Comparison of ENCODE assay signal across 14 cellular contexts in the genomic region with DNA sequence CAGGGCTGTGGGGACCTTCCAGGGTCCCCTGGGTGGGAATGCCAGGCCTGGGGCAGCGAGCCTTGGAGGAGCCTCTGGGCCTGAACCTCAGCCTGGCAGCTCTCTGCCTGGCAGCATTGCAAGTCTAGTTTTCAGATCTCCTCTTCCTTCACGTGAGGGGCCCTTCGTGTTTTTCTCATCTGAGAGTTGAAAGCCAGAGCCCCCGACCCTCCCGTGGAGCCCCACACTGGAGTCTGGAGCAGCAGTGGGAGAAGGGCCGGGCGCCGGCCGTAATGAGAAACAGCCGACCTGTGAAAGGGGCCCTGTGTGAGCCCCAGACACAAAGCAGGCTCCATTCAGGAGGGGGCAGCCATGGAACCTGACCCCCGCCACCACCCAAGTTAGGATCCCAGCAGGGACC. TPM values are rescaled to one million over a fixed set of nuclear protein-coding genes. Genes with fewer than 3 reads are reported as not detected.
DNase-seq lines count a peak whose midpoint lies in the region; ATAC-seq and TF ChIP-seq lines count a peak whose summit lies in the region.
"Had no signal": no experiment of that assay in that cellular context is flagged by ENCODE, and none has a peak within 500 bp of the region (broad histone marks: within the 10 kb centered on the region; RNA-seq: fewer than 3 reads in every experiment).

No MANE protein-coding gene starts in this region.

- no peaks in the 10 kb centered on the region for H3K27me3 Mint-ChIP-seq in activated CD8-positive, alpha-beta memory T cell treated with anti-CD3 and anti-CD28 coated beads, Interleukin-2, amount 10 ng/mL, durations not matched to agents 7 days and 5 days
- H3K27me3 Mint-ChIP-seq: CD8-positive, alpha-beta memory T cell had no signal

- H3K4me3 ChIP-seq in AG09309 (ENCODE audit: control insufficient read depth, low read depth, low read length) (peak overlapping the region; percentile 91), fibroblast of villous mesenchyme (ENCODE audit: low read depth, low read length) (peak overlapping the region; percentile 85), gastrocnemius medialis (peak overlapping the region in 3 of 4 donors; percentile 14 to 36 (median 17))

- DNase-seq in AG09309 (ENCODE audit: low read depth) (no peak), RWPE1 (ENCODE audit: low spot score) (no peak), fibroblast of villous mesenchyme (ENCODE audit: low read depth) (peak; percentile 14), gastrocnemius medialis (no peak), UCSD-AML1 (lab: John Stamatoyannopoulos, UW; ENCODE audit: unreplicated experiment) (no peak)
- no peak for DNase-seq in activated CD8-positive, alpha-beta memory T cell treated with anti-CD3 and anti-CD28 coated beads, Interleukin-2, amount 10 ng/mL, durations not matched to agents 7 days and 5 days
- DNase-seq: activated CD8-positive, alpha-beta memory T cell treated with anti-CD3 and anti-CD28 coated beads, Interleukin-2, amount 50 U/mL, for 48 hours; CD8-positive, alpha-beta memory T cell; NCI-H2029 treated with DMSO at 0.1 percent for 48 hours had no signal

- CTCF ChIA-PET in RWPE1 (lab: Yijun Ruan, JAX) = no interaction called here
- CTCF ChIA-PET in activated CD8-positive, alpha-beta memory T cell treated with anti-CD3 and anti-CD28 coated beads, Interleukin-2, amount 10 ng/mL, durations not matched to agents 7 days and 5 days (lab: Charles Lee) = no interaction called here

- H3K27ac ChIP-seq in RWPE1 (peak overlapping the region; percentile 14), gastrocnemius medialis (peak overlapping the region; percentile 56 to 67 (median 65))
- H3K27ac ChIP-seq: KMS-11 had no signal

- peaks cover 2% of the 10 kb centered on the region for H3K9me3 Mint-ChIP-seq in activated CD8-positive, alpha-beta memory T cell treated with anti-CD3 and anti-CD28 coated beads, Interleukin-2, amount 10 ng/mL, durations not matched to agents 7 days and 5 days (ENCODE audit: low read depth)
- H3K9me3 Mint-ChIP-seq: CD8-positive, alpha-beta memory T cell had no signal

- TF ChIP-seq CTCF in AG09309 (IDR thresholded peaks at IDR 0.05; ENCODE audit: control insufficient read depth, insufficient read depth, low read depth, low read length, missing control alignments) (no peak), RWPE1 (conservative IDR thresholded peaks at IDR 0.05; ENCODE audit: low read depth) (no peak), fibroblast of villous mesenchyme (IDR thresholded peaks at IDR 0.05; ENCODE audit: insufficient read depth, low read depth, low read length) (no peak), gastrocnemius medialis (IDR thresholded peaks at IDR 0.05 in 4 of 5, conservative IDR thresholded peaks at IDR 0.05 in 1 of 5) (no peak)

- in situ Hi-C loops in gastrocnemius medialis (cut with MboI; ENCODE audit: low sequenced_read_pairs in 4 of 4) = no loop called here

- H3K9me3 ChIP-seq in gastrocnemius medialis = no peaks in the 10 kb centered on the region

- H3K4me1 ChIP-seq in gastrocnemius medialis = peaks cover 4 to 5% of the 10 kb centered on the region in 2 donors

- H3K36me3 ChIP-seq in gastrocnemius medialis = peaks cover 0 to 45% of the 10 kb centered on the region in 2 donors

- H3K4me3 Mint-ChIP-seq in activated CD8-positive, alpha-beta memory T cell treated with anti-CD3 and anti-CD28 coated beads, Interleukin-2, amount 10 ng/mL, durations not matched to agents 7 days and 5 days = no peak overlapping the region
- H3K4me3 Mint-ChIP-seq: CD8-positive, alpha-beta memory T cell had no signal

- peaks cover 37% of the 10 kb centered on the region for H3K36me3 Mint-ChIP-seq in activated CD8-positive, alpha-beta memory T cell treated with anti-CD3 and anti-CD28 coated beads, Interleukin-2, amount 10 ng/mL, durations not matched to agents 7 days and 5 days

- intact Hi-C loops in gastrocnemius medialis (cut with DNase I; ENCODE audit: low total_unique reads) = no loop called here

- no peak for TF ChIP-seq POLR2A in gastrocnemius medialis (IDR thresholded peaks at IDR 0.05)

- no peak overlapping the region for H3K27ac Mint-ChIP-seq in activated CD8-positive, alpha-beta memory T cell treated with anti-CD3 and anti-CD28 coated beads, Interleukin-2, amount 10 ng/mL, durations not matched to agents 7 days and 5 days

- peaks cover 58% of the 10 kb centered on the region for H3K4me1 Mint-ChIP-seq in activated CD8-positive, alpha-beta memory T cell treated with anti-CD3 and anti-CD28 coated beads, Interleukin-2, amount 10 ng/mL, durations not matched to agents 7 days and 5 days

- ATAC-seq in gastrocnemius medialis = no peak
- no peak for ATAC-seq in GM18520 (IDR thresholded peaks at IDR 0.05; ENCODE audit: unreplicated experiment)
- no peak for ATAC-seq in activated CD8-positive, alpha-beta memory T cell treated with anti-CD3 and anti-CD28 coated beads, Interleukin-2, amount 10 ng/mL, durations not matched to agents 7 days and 5 days
- ATAC-seq in HG03139 (IDR thresholded peaks at IDR 0.05; ENCODE audit: unreplicated experiment) = no peak

- no peaks in the 10 kb centered on the region for H3K27me3 ChIP-seq in gastrocnemius medialis

- POLR2A ChIA-PET in RWPE1 (lab: Yijun Ruan, JAX; ENCODE audit: low non-redundant PET) = no interaction called here

RNA-seq across cellular contexts. Expression of gene TMED1, which starts 19.3 kb away (rescaled TPM):
- total RNA-seq in fibroblast of villous mesenchyme (46.6 and 48.3 TPM in 2 replicates), gastrocnemius medialis (10 to 100 TPM; 33.0 to 90.0 (median 57.1) TPM)
- total RNA-seq in activated CD8-positive, alpha-beta memory T cell treated with anti-CD3 and anti-CD28 coated beads, Interleukin-2, amount 10 ng/mL, durations not matched to agents 7 days and 5 days = 10 to 100 TPM; 16.0 to 19.2 TPM

RNA-seq across cellular contexts. Expression of gene C19orf38, which starts 31.5 kb away (rescaled TPM):
- 0.43 TPM in 1 of 2 replicates, not detected in the other for total RNA-seq in fibroblast of villous mesenchyme
- total RNA-seq in gastrocnemius medialis = 1 to 10 TPM; 1.4 to 3.9 (median 1.9) TPM
- total RNA-seq in activated CD8-positive, alpha-beta memory T cell treated with anti-CD3 and anti-CD28 coated beads, Interleukin-2, amount 10 ng/mL, durations not matched to agents 7 days and 5 days = 1 to 10 TPM; 1.2 to 1.7 TPM
- total RNA-seq: epithelial cell of proximal tubule, temporal lobe had no signal

RNA-seq across cellular contexts. Expression of gene CARM1, which starts 54.7 kb away (rescaled TPM):
- total RNA-seq in fibroblast of villous mesenchyme = 38.0 and 40.6 TPM in 2 replicates
- total RNA-seq in gastrocnemius medialis = 10 to 100 TPM; 31.2 to 58.5 (median 53.0) TPM
- total RNA-seq in activated CD8-positive, alpha-beta memory T cell treated with anti-CD3 and anti-CD28 coated beads, Interleukin-2, amount 10 ng/mL, durations not matched to agents 7 days and 5 days = 10 to 100 TPM; 38.5 to 48.1 TPM

Comparison
In these comparisons a context has a peak if more than half of its experiments do, and no peak if none do; other contexts are left out.
1. H3K4me3 ChIP-seq: peak in every context shown above with its lines; median percentile 91 in AG09309; 85 in fibroblast of villous mesenchyme; 17 in gastrocnemius medialis.